1 cellular context compared by ENCODE assay signal in genomic region chr3:71245971-71246860, GRCh38.
TF ChIP-seq lines count a peak whose summit lies in the region.

No MANE protein-coding gene starts in this region.

TF ChIP-seq in GM23338, 12 proteins besides CTCF, POLR2A, EP300 and RAD21 (continued from another document):
- TF ChIP-seq, protein P1, sequence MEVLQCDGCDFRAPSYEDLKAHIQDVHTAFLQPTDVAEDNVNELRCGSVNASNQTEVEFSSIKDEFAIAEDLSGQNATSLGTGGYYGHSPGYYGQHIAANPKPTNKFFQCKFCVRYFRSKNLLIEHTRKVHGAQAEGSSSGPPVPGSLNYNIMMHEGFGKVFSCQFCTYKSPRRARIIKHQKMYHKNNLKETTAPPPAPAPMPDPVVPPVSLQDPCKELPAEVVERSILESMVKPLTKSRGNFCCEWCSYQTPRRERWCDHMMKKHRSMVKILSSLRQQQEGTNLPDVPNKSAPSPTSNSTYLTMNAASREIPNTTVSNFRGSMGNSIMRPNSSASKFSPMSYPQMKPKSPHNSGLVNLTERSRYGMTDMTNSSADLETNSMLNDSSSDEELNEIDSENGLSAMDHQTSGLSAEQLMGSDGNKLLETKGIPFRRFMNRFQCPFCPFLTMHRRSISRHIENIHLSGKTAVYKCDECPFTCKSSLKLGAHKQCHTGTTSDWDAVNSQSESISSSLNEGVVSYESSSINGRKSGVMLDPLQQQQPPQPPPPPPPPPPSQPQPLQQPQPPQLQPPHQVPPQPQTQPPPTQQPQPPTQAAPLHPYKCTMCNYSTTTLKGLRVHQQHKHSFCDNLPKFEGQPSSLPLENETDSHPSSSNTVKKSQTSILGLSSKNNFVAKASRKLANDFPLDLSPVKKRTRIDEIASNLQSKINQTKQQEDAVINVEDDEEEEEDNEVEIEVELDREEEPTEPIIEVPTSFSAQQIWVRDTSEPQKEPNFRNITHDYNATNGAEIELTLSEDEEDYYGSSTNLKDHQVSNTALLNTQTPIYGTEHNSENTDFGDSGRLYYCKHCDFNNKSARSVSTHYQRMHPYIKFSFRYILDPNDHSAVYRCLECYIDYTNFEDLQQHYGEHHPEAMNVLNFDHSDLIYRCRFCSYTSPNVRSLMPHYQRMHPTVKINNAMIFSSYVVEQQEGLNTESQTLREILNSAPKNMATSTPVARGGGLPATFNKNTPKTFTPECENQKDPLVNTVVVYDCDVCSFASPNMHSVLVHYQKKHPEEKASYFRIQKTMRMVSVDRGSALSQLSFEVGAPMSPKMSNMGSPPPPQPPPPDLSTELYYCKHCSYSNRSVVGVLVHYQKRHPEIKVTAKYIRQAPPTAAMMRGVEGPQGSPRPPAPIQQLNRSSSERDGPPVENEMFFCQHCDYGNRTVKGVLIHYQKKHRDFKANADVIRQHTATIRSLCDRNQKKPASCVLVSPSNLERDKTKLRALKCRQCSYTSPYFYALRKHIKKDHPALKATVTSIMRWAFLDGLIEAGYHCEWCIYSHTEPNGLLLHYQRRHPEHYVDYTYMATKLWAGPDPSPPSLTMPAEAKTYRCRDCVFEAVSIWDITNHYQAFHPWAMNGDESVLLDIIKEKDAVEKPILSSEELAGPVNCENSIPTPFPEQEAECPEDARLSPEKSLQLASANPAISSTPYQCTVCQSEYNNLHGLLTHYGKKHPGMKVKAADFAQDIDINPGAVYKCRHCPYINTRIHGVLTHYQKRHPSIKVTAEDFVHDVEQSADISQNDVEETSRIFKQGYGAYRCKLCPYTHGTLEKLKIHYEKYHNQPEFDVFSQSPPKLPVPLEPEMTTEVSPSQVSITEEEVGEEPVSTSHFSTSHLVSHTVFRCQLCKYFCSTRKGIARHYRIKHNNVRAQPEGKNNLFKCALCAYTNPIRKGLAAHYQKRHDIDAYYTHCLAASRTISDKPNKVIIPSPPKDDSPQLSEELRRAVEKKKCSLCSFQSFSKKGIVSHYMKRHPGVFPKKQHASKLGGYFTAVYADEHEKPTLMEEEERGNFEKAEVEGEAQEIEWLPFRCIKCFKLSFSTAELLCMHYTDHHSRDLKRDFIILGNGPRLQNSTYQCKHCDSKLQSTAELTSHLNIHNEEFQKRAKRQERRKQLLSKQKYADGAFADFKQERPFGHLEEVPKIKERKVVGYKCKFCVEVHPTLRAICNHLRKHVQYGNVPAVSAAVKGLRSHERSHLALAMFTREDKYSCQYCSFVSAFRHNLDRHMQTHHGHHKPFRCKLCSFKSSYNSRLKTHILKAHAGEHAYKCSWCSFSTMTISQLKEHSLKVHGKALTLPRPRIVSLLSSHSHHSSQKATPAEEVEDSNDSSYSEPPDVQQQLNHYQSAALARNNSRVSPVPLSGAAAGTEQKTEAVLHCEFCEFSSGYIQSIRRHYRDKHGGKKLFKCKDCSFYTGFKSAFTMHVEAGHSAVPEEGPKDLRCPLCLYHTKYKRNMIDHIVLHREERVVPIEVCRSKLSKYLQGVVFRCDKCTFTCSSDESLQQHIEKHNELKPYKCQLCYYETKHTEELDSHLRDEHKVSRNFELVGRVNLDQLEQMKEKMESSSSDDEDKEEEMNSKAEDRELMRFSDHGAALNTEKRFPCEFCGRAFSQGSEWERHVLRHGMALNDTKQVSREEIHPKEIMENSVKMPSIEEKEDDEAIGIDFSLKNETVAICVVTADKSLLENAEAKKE (CRISPR knock-in tag; IDR thresholded peaks at IDR 0.05), result no peak
- TF ChIP-seq JUNB (IDR thresholded peaks at IDR 0.05; ENCODE audit: unreplicated experiment) (no peak), ZNF114 (CRISPR knock-in tag; IDR thresholded peaks at IDR 0.05) (no peak), NANOG (IDR thresholded peaks at IDR 0.05; ENCODE audit: borderline replicate concordance) (no peak)
